ENCODE assay signal across 22 cellular contexts in genomic region chr20:31824125-31824485, GRCh38. TPM values are rescaled to one million over a fixed set of nuclear protein-coding genes. Genes with fewer than 3 reads are reported as not detected.
DNase-seq lines count a peak whose midpoint lies in the region; ATAC-seq, FAIRE-seq and TF ChIP-seq lines count a peak whose summit lies in the region.
"Had no signal": no experiment of that assay in that cellular context is flagged by ENCODE, and none has a peak within 500 bp of the region (broad histone marks: within the 10 kb centered on the region; RNA-seq: fewer than 3 reads in every experiment).

No MANE protein-coding gene starts in this region.

- WGBS in H1 (ENCODE audit: extremely low coverage in 1 of 2, insufficient coverage in 1 of 2, insufficient read length in 1 of 2, insufficient replicate concordance in 2 of 2, low coverage in 1 of 2, low lambda C conversion rate in 2 of 2, missing lambda C conversion rate in 1 of 2), 2 experiments, result 87% methylated on average over 4 of the region's 4 CpGs; no CpG with 5 or more reads in 1 of the 2 experiments
- WGBS in psoas muscle, 3 donors, result 76 to 88% (median 83%) methylated on average over 4 of the region's 4 CpGs

- no peak for TF ChIP-seq EP300 in H1 (IDR thresholded peaks at IDR 0.05; ENCODE audit: borderline replicate concordance in 1 of 2, low read depth in 2 of 2, low read length in 2 of 2)

- no peaks in the 10 kb centered on the region for H4K20me1 ChIP-seq in H1 (replicated peaks in 1 of 2; ENCODE audit: control insufficient read depth in 1 of 2, insufficient read depth in 2 of 2, low read length in 2 of 2)

- H3K9ac ChIP-seq in NT2/D1 (ENCODE audit: insufficient read length, low read depth) (peak overlapping the region; percentile 27), H1 (replicated peaks in 1 of 4; ENCODE audit: extremely low read depth in 1 of 4, low read depth in 3 of 4, low read length in 3 of 4) (no peak overlapping the region)

- H2BK120ac ChIP-seq in H1 (replicated peaks; ENCODE audit: low read depth, low read length), result no peak overlapping the region

- no peaks in the 10 kb centered on the region for H3K36me3 ChIP-seq in H7 (replicated peaks; ENCODE audit: control insufficient read depth, insufficient read depth, low read length)
- H3K36me3 ChIP-seq in NT2/D1 (ENCODE audit: insufficient read depth, insufficient read length, low read length), result peaks cover 5% of the 10 kb centered on the region
- H3K36me3 ChIP-seq in H1 (ENCODE audit: control insufficient read depth in 2 of 4, insufficient read depth in 4 of 4, low read length in 3 of 4), result no peaks in the 10 kb centered on the region
- H3K36me3 ChIP-seq in psoas muscle (ENCODE audit: insufficient read depth in 1 of 2, low read depth in 1 of 2), result peaks cover 0 to 61% of the 10 kb centered on the region in 2 donors
- no peaks in the 10 kb centered on the region for H3K36me3 ChIP-seq in lower lobe of right lung
- H3K36me3 ChIP-seq: SJSA1 had no signal

- no peaks in the 10 kb centered on the region for H3K79me1 ChIP-seq in H1 (ENCODE audit: low read depth, low read length)

- H2BK20ac ChIP-seq in H1 (ENCODE audit: low read length), result no peak overlapping the region; the same call in 1 of the 2 replicates

- no peak for TF ChIP-seq CTCF in H1 (IDR thresholded peaks at IDR 0.05; ENCODE audit: control extremely low read depth in 1 of 3, insufficient read depth in 1 of 3, low read depth in 1 of 3, low read length in 3 of 3)
- no peak for TF ChIP-seq CTCF in psoas muscle (IDR thresholded peaks at IDR 0.05)
- no peak for TF ChIP-seq CTCF in lower lobe of right lung (IDR thresholded peaks at IDR 0.05)

- H3K9me3 ChIP-seq in NT2/D1 (ENCODE audit: insufficient read depth, low read length) (no peaks in the 10 kb centered on the region), H1 (ENCODE audit: insufficient read depth in 2 of 2, low read depth in 1 of 2, low read length in 1 of 2) (no peaks in the 10 kb centered on the region), psoas muscle (no peaks in the 10 kb centered on the region), lower lobe of right lung (no peaks in the 10 kb centered on the region)
- H3K9me3 ChIP-seq: Caco-2, SJSA1 had no signal

- no peak for TF ChIP-seq POLR2A in H1 (IDR thresholded peaks at IDR 0.05; ENCODE audit: control extremely low read depth in 1 of 2, low read depth in 2 of 2, low read length in 2 of 2)

- H2AFZ ChIP-seq in H1 (ENCODE audit: low read length), result no peak overlapping the region
- H2AFZ ChIP-seq: PC-9 had no signal

- DNase-seq in H7 (peak; percentile 38), NT2/D1 (ENCODE audit: low read depth, low spot score) (no peak), H1 (ENCODE audit: low read depth in 1 of 2, low spot score in 2 of 2) (no peak), psoas muscle (peak in 1 of 2 donors; percentile 42), germinal center (ENCODE audit: low spot score) (no peak), lower lobe of right lung (no peak), OCI-M2 (lab: John Stamatoyannopoulos, UW; ENCODE audit: unreplicated experiment) (no peak), middle frontal gyrus (ENCODE audit: extremely low spot score, low spot score) (no peak)
- DNase-seq: ACHN, HCEC 1CT, NCI-H1105, NCI-H187, NCI-H2227 treated with DMSO at 0.1 percent for 48 hours, NCI-H524, NCI-H82, PC-9 had no signal

- POLR2A ChIA-PET in H1 (lab: Charles Lee; ENCODE audit: partially characterized antibody), result interaction anchor here (0.9 to 1.2 kb wide), 2 partner anchors 22 to 27 kb away, joined by 3 read pairs; no protein-coding TSS in a partner anchor

- no peak overlapping the region for H4K8ac ChIP-seq in H1 (ENCODE audit: extremely low read depth, insufficient read depth, low read length)

- CTCF ChIA-PET in H1 (lab: Charles Lee; ENCODE audit: partially characterized antibody), result interaction anchor here (0.7 to 6.6 kb wide), 15 partner anchors 9 to 402 kb away, joined by 3 to 73 read pairs (median 8); partner anchors contain the start of genes FOXS1, PDRG1 and XKR7

- peak overlapping the region; percentile 21; the same call in 1 of the 2 replicates for H2BK12ac ChIP-seq in H1 (ENCODE audit: low read depth, low read length)

- H3K56ac ChIP-seq in H1 (replicated peaks; ENCODE audit: insufficient read length, low read depth, low read length), result no peak overlapping the region

- H4K5ac ChIP-seq in H1 (ENCODE audit: insufficient read length, low read depth, low read length), result no peak overlapping the region

- H2BK5ac ChIP-seq in H1 (ENCODE audit: low read depth, low read length), result no peak overlapping the region

- no peak overlapping the region for H3K23ac ChIP-seq in H1 (ENCODE audit: insufficient read length)

- no peak for FAIRE-seq in H1 (lab: Jason Lieb, UNC)
- FAIRE-seq: G401.6, HTR-8/SVneo had no signal

- H3K79me2 ChIP-seq in H1 (ENCODE audit: control insufficient read depth in 1 of 2, insufficient read depth in 2 of 2, low read length in 2 of 2), result no peaks in the 10 kb centered on the region

- no peak overlapping the region for H3K4ac ChIP-seq in H1 (replicated peaks; ENCODE audit: insufficient read length, low read depth, low read length)

- ATAC-seq in psoas muscle (no peak), lower lobe of right lung (no peak)

- H3K23me2 ChIP-seq in H1 (ENCODE audit: low read depth, low read length), result no peaks in the 10 kb centered on the region

- TF ChIP-seq RAD21 in H1 (IDR thresholded peaks at IDR 0.05 in 1 of 2, conservative IDR thresholded peaks at IDR 0.05 in 1 of 2; ENCODE audit: low read depth in 2 of 2, low read length in 2 of 2), result no peak

- H3K4me1 ChIP-seq in NT2/D1 (ENCODE audit: insufficient read depth, insufficient read length) (peaks cover 15% of the 10 kb centered on the region), H1 (replicated peaks in 1 of 4; ENCODE audit: control insufficient read depth in 3 of 4, insufficient read depth in 4 of 4, low read length in 3 of 4) (peaks cover 0 to 8% (median 2%) of the 10 kb centered on the region in 4 experiments; a peak in 4 of 7 replicates), psoas muscle (peaks cover 35% of the 10 kb centered on the region), lower lobe of right lung (peaks cover 10% of the 10 kb centered on the region)
- H3K4me1 ChIP-seq: Caco-2 had no signal

- H3K27ac ChIP-seq in H1 (ENCODE audit: low read depth, low read length), result no peak overlapping the region
- peak overlapping the region; percentile 50 for H3K27ac ChIP-seq in psoas muscle
- no peak overlapping the region for H3K27ac ChIP-seq in lower lobe of right lung
- H3K27ac ChIP-seq: PC-9, SJSA1 had no signal

- H3K14ac ChIP-seq in H1 (ENCODE audit: insufficient read length), result no peak overlapping the region

- no peaks in the 10 kb centered on the region for H3K27me3 ChIP-seq in H7 (ENCODE audit: control insufficient read depth, insufficient read depth, low read length)
- no peaks in the 10 kb centered on the region for H3K27me3 ChIP-seq in NT2/D1 (ENCODE audit: insufficient read depth, insufficient read length)
- no peaks in the 10 kb centered on the region for H3K27me3 ChIP-seq in H1 (replicated peaks in 1 of 4; ENCODE audit: control insufficient read depth in 3 of 4, extremely low read depth in 1 of 4, insufficient read depth in 3 of 4, low read length in 3 of 4)
- no peaks in the 10 kb centered on the region for H3K27me3 ChIP-seq in psoas muscle (ENCODE audit: insufficient read depth in 3 of 3, low read length in 2 of 3)
- H3K27me3 ChIP-seq in lower lobe of right lung (ENCODE audit: low read depth), result no peaks in the 10 kb centered on the region
- H3K27me3 ChIP-seq: SJSA1 had no signal

- no peak overlapping the region for H3K4me3 ChIP-seq in H7 (ENCODE audit: insufficient read depth, low read depth, low read length)
- H3K4me3 ChIP-seq in NT2/D1 (ENCODE audit: insufficient read length, low read depth), result no peak overlapping the region
- no peak overlapping the region for H3K4me3 ChIP-seq in H1 (ENCODE audit: extremely low read depth in 1 of 4, insufficient read depth in 2 of 4, low read depth in 3 of 4, low read length in 4 of 4)
- H3K4me3 ChIP-seq in psoas muscle, result no peak overlapping the region
- no peak overlapping the region for H3K4me3 ChIP-seq in lower lobe of right lung
- H3K4me3 ChIP-seq: PC-9, SJSA1 had no signal

- H4K91ac ChIP-seq in H1 (replicated peaks; ENCODE audit: insufficient read length, low read length), result no peak overlapping the region

- intact Hi-C loops in psoas muscle (cut with DNase I), result loop anchor here (5.0 to 10.0 kb wide), 5 partner anchors 97 to 268 kb away; partner anchors contain the start of gene PDRG1 (in 1 of the 2)
- intact Hi-C loops in lower lobe of right lung (cut with DNase I), result no loop called here

- no peak overlapping the region for H3K4me2 ChIP-seq in H1 (ENCODE audit: insufficient read depth in 1 of 2, low read depth in 2 of 2, low read length in 2 of 2)
- H3K4me2 ChIP-seq: PC-9 had no signal

- no peak overlapping the region for H3K18ac ChIP-seq in H1 (ENCODE audit: extremely low read depth, low read length)

- H2AK5ac ChIP-seq in H1 (ENCODE audit: low read depth, low read length), result no peak overlapping the region

- H2BK15ac ChIP-seq in H1 (ENCODE audit: low read length), result no peak overlapping the region

RNA-seq across cellular contexts. Expression of gene MYLK2, which starts 4.9 kb away (rescaled TPM):
- total RNA-seq in H7 (2014; rRNA removed; shearing (Covaris generic)), result 0.21 TPM in 1 of 2 replicates, not detected in the other
- 0.22 TPM in 1 of 2 replicates, not detected in the other for total RNA-seq in H1 (2021; fragmentation: NEBNext Ultra II Directional; extraction: Animal tissue kit (Norgen Biotek cat#: 25700))
- polyA plus RNA-seq in H1 (2011; rRNA removed) (0.26 and 0.27 TPM in 2 replicates), psoas muscle (100 to 1,000 TPM in 1 of 3 donors, 10 to 100 TPM in 2; 30.6 to 273 (median 91.4) TPM)
- 0.36 TPM for polyA plus RNA-seq in H1 (2011; cell fraction: cytosol; rRNA removed)
- polyA plus RNA-seq in H1 (2011; cell fraction: nucleus; rRNA removed), result 0.73 TPM
- 0.21 to 0.41 TPM (median 0.23 TPM) in 4 replicates for polyA plus RNA-seq in H1 (2012, experiment 1 of 2)
- 0.13 TPM for polyA plus RNA-seq in H1 (2012, experiment 2 of 2)
- polyA plus RNA-seq in H1 (2013, experiment 1 of 2), result 0.20 TPM
- polyA plus RNA-seq in H1 (2013, experiment 2 of 2), result 0.22 TPM
- 0.09 and 0.32 TPM in 2 replicates for polyA minus RNA-seq in H1 (2011; rRNA and poly(A)+ RNA removed)
- not detected for polyA minus RNA-seq in H1 (2011; cell fraction: cytosol; rRNA and poly(A)+ RNA removed)
- 0.40 TPM for polyA minus RNA-seq in H1 (2011; cell fraction: nucleus; rRNA and poly(A)+ RNA removed)
- total RNA-seq in psoas muscle (100 to 1,000 TPM in 2 of 4 donors, 10 to 100 TPM in 2; 55.8 to 144 (median 102) TPM), lower lobe of right lung (not detected)
- polyA plus RNA-seq: CD14-positive monocyte had no signal

RNA-seq across cellular contexts. Expression of gene FOXS1, which starts 21.3 kb away (rescaled TPM):
- total RNA-seq in H7 (2014; rRNA removed; shearing (Covaris generic)), result 0.38 TPM in 1 of 2 replicates, not detected in the other
- not detected in 2 replicates for total RNA-seq in H1 (2021; fragmentation: NEBNext Ultra II Directional; extraction: Animal tissue kit (Norgen Biotek cat#: 25700))
- 0.45 and 0.47 TPM in 2 replicates for polyA plus RNA-seq in H1 (2011; rRNA removed)
- polyA plus RNA-seq in H1 (2011; cell fraction: cytosol; rRNA removed), result 0.36 TPM
- 0.43 TPM for polyA plus RNA-seq in H1 (2011; cell fraction: nucleus; rRNA removed)
- 0.13 to 0.28 TPM in 2 of 4 replicates, not detected in the others for polyA plus RNA-seq in H1 (2012, experiment 1 of 2)
- polyA plus RNA-seq in H1 (2012, experiment 2 of 2), result 0.26 TPM
- 0.12 TPM for polyA plus RNA-seq in H1 (2013, experiment 1 of 2)
- polyA plus RNA-seq in H1 (2013, experiment 2 of 2), result 0.20 TPM
- polyA minus RNA-seq in H1 (2011; rRNA and poly(A)+ RNA removed), result not detected in 2 replicates
- not detected for polyA minus RNA-seq in H1 (2011; cell fraction: cytosol; rRNA and poly(A)+ RNA removed)
- 1.00 TPM for polyA minus RNA-seq in H1 (2011; cell fraction: nucleus; rRNA and poly(A)+ RNA removed)
- total RNA-seq in psoas muscle, result 1 to 10 TPM in 2 of 4 donors, under 1 TPM in 2; 0.59 to 3.8 (median 1.2) TPM
- polyA plus RNA-seq in psoas muscle, result 1 to 10 TPM in 1 of 3 donors, under 1 TPM in 2; 0.65 to 1.3 (median 0.87) TPM
- 1.1 TPM for total RNA-seq in lower lobe of right lung
- total RNA-seq: Caco-2, LHCN-M2, PC-9 had no signal
- polyA plus RNA-seq: CD14-positive monocyte had no signal

RNA-seq across cellular contexts. Expression of gene DUSP15, which starts 46.2 kb away (rescaled TPM):
- 1.5 and 2.5 TPM in 2 replicates for total RNA-seq in H7 (2014; rRNA removed; shearing (Covaris generic))
- 0.91 and 1.0 TPM in 2 replicates for total RNA-seq in H1 (2021; fragmentation: NEBNext Ultra II Directional; extraction: Animal tissue kit (Norgen Biotek cat#: 25700))
- polyA plus RNA-seq in H1 (2011; rRNA removed), result 3.2 and 6.0 TPM in 2 replicates
- polyA plus RNA-seq in H1 (2011; cell fraction: cytosol; rRNA removed), result 3.9 TPM
- polyA plus RNA-seq in H1 (2011; cell fraction: nucleus; rRNA removed), result 4.7 TPM
- polyA plus RNA-seq in H1 (2012, experiment 1 of 2), result 0.77 to 3.2 TPM (median 2.8 TPM) in 4 replicates
- polyA plus RNA-seq in H1 (2012, experiment 2 of 2), result 1.6 TPM
- polyA plus RNA-seq in H1 (2013, experiment 1 of 2), result 0.87 TPM
- 0.79 TPM for polyA plus RNA-seq in H1 (2013, experiment 2 of 2)
- polyA minus RNA-seq in H1 (2011; rRNA and poly(A)+ RNA removed), result 0.39 and 1.1 TPM in 2 replicates
- polyA minus RNA-seq in H1 (2011; cell fraction: cytosol; rRNA and poly(A)+ RNA removed), result 2.6 TPM
- polyA minus RNA-seq in H1 (2011; cell fraction: nucleus; rRNA and poly(A)+ RNA removed), result 5.4 TPM
- under 1 TPM in 1 of 4 donors, not detected in 3; 0.51 TPM for total RNA-seq in psoas muscle
- under 1 TPM; 0.04 to 0.22 (median 0.17) TPM for polyA plus RNA-seq in psoas muscle
- 0.80 TPM for total RNA-seq in lower lobe of right lung
- total RNA-seq: PC-9 had no signal
- polyA plus RNA-seq: CD14-positive monocyte had no signal

RNA-seq across cellular contexts. Expression of gene TTLL9, which starts 46.3 kb away (rescaled TPM):
- 0.14 TPM in 1 of 2 replicates, not detected in the other for total RNA-seq in H7 (2014; rRNA removed; shearing (Covaris generic))
- not detected in 2 replicates for total RNA-seq in H1 (2021; fragmentation: NEBNext Ultra II Directional; extraction: Animal tissue kit (Norgen Biotek cat#: 25700))
- polyA plus RNA-seq in H1 (2011; rRNA removed) (0.06 and 0.19 TPM in 2 replicates), psoas muscle (under 1 TPM in 1 of 3 donors, not detected in 2; 0.01 TPM)
- polyA plus RNA-seq in H1 (2011; cell fraction: cytosol; rRNA removed), result 0.10 TPM
- 0.20 TPM for polyA plus RNA-seq in H1 (2011; cell fraction: nucleus; rRNA removed)
- polyA plus RNA-seq in H1 (2012, experiment 1 of 2), result 0.15 to 0.24 TPM (median 0.16 TPM) in 3 of 4 replicates, not detected in the other
- not detected for polyA plus RNA-seq in H1 (2012, experiment 2 of 2)
- polyA plus RNA-seq in H1 (2013, experiment 1 of 2), result not detected
- polyA plus RNA-seq in H1 (2013, experiment 2 of 2), result 0.04 TPM
- 0.20 TPM in 1 of 2 replicates, not detected in the other for polyA minus RNA-seq in H1 (2011; rRNA and poly(A)+ RNA removed)
- polyA minus RNA-seq in H1 (2011; cell fraction: cytosol; rRNA and poly(A)+ RNA removed), result not detected
- not detected for polyA minus RNA-seq in H1 (2011; cell fraction: nucleus; rRNA and poly(A)+ RNA removed)
- total RNA-seq in psoas muscle (not detected), lower lobe of right lung (5.9 TPM)
- total RNA-seq: Caco-2, LHCN-M2, SJSA1 had no signal
- polyA plus RNA-seq: CD14-positive monocyte had no signal

Comparison
In these comparisons a context has a peak if more than half of its experiments do, and no peak if none do; other contexts are left out.
1. RNA of gene MYLK2, which starts 4.9 kb away (total RNA-seq): 55.8 to 144 TPM in psoas muscle; 0.22 TPM in H1, 0.21 TPM in H7 and not detected in lower lobe of right lung (single experiment); every median in the first group is over 10 times any median in the second.